Comparison of ENCODE assay signal across 30 cellular contexts in genomic region chr3:33790091-33790490, GRCh38. TPM values are rescaled to one million over a fixed set of nuclear protein-coding genes. Genes with fewer than 3 reads are reported as not detected.
DNase-seq lines count a peak whose midpoint lies in the region; ATAC-seq, FAIRE-seq and TF ChIP-seq lines count a peak whose summit lies in the region.
"Had no signal": no experiment of that assay in that cellular context is flagged by ENCODE, and none has a peak within 500 bp of the region (broad histone marks: within the 10 kb centered on the region; RNA-seq: fewer than 3 reads in every experiment).

No MANE protein-coding gene starts in this region.

- no peaks in the 10 kb centered on the region for H3K9me3 Mint-ChIP-seq in MCF 10A (ENCODE audit: unreplicated experiment)
- H3K9me3 Mint-ChIP-seq: CD14-positive monocyte; CD8-positive, alpha-beta memory T cell had no signal

- DNase-seq in mammary epithelial cell: peak; percentile 79
- DNase-seq in MCF 10A (ENCODE audit: unreplicated experiment): no peak
- peak in 1 of 4 experiments; percentile 21 for DNase-seq in K562 (ENCODE audit: extremely low read depth in 1 of 4, low spot score in 3 of 4)
- DNase-seq in iris pigment epithelial cell (ENCODE audit: low read depth): peak; percentile 41
- DNase-seq in SIG-M5 (lab: John Stamatoyannopoulos, UW): no peak
- DNase-seq in hypothalamus (lab: John Stamatoyannopoulos, UW): no peak
- DNase-seq in esophagus muscularis mucosa (ENCODE audit: extremely low spot score): no peak
- DNase-seq: ACHN; BE2C; CD8-positive, alpha-beta memory T cell; DMS 273 treated with DMSO at 0.1 percent for 48 hours; DMS79; EL; GF-D8; Karpas-422; MV-4-11; NCI-H1105; NCI-H1436 treated with DMSO at 0.1 percent for 48 hours; NCI-H187 treated with DMSO at 0.1 percent for 48 hours; NCI-H446; NCI-H524 treated with DMSO at 0.1 percent for 48 hours; NCI-H774; SK-N-SH had no signal

- no peak overlapping the region for H3K27ac Mint-ChIP-seq in MCF 10A (ENCODE audit: low read depth, unreplicated experiment)

- peaks cover 20% of the 10 kb centered on the region for H3K4me1 Mint-ChIP-seq in MCF 10A (ENCODE audit: insufficient read depth, unreplicated experiment)

- no TSS peak for BruUV-seq in mammary epithelial cell (replicated peaks; lab: Mats Ljungman, UMichigan)
- BruUV-seq in MCF 10A (replicated peaks; lab: Mats Ljungman, UMichigan): no TSS peak
- BruUV-seq in K562 (replicated peaks; lab: Mats Ljungman, UMichigan): no TSS peak

- peaks cover 19% of the 10 kb centered on the region for H3K79me2 ChIP-seq in mammary epithelial cell (ENCODE audit: insufficient read depth, low read length)
- no peaks in the 10 kb centered on the region for H3K79me2 ChIP-seq in K562 (ENCODE audit: control insufficient read depth, insufficient read depth, low read length)

- TF ChIP-seq EP300 in K562 (IDR thresholded peaks at IDR 0.05; ENCODE audit: low read length) (no peak), esophagus muscularis mucosa (IDR thresholded peaks at IDR 0.05) (no peak)

- TF ChIP-seq POLR2A in K562 (conservative IDR thresholded peaks at IDR 0.05): no peak
- no peak for TF ChIP-seq POLR2A in esophagus muscularis mucosa (IDR thresholded peaks at IDR 0.05; ENCODE audit: low read depth)

- H3K27ac ChIP-seq in mammary epithelial cell (ENCODE audit: insufficient read depth, low read depth, low read length): peak overlapping the region; percentile 33
- no peak overlapping the region for H3K27ac ChIP-seq in K562 (ENCODE audit: extremely low read depth, low read depth, low read length)
- H3K27ac ChIP-seq in esophagus muscularis mucosa (replicated peaks in 1 of 4): no peak overlapping the region
- H3K27ac ChIP-seq: 22Rv1 had no signal

- H3K9me3 ChIP-seq in mammary epithelial cell (replicated peaks; ENCODE audit: insufficient read depth, low read length) (no peaks in the 10 kb centered on the region), K562 (replicated peaks; ENCODE audit: control insufficient read depth, insufficient read depth, low read depth, low read length) (0 out of 2 replicates have a peak, but pooled peaks cover 2% of the 10 kb centered on the region), esophagus muscularis mucosa (no peaks in the 10 kb centered on the region)
- H3K9me3 ChIP-seq: BE2C, SK-N-SH had no signal

- H3K27me3 ChIP-seq in mammary epithelial cell (ENCODE audit: insufficient read depth, low read length) (no peaks in the 10 kb centered on the region), K562 (ENCODE audit: control insufficient read depth in 2 of 2, insufficient read depth in 2 of 2, low read length in 2 of 2) (no peaks in the 10 kb centered on the region), esophagus muscularis mucosa (no peaks in the 10 kb centered on the region)
- H3K27me3 ChIP-seq: BE2C had no signal

- intact Hi-C loops in mammary epithelial cell (cut with micrococcal nuclease): loop anchor here (5.0 kb wide), 1 partner anchor 843 kb away; no protein-coding TSS in a partner anchor
- intact Hi-C loops in MCF 10A (cut with micrococcal nuclease): no loop called here
- intact Hi-C loops in K562 (cut with micrococcal nuclease): loop anchor here (10.0 kb wide), 2 partner anchors 145 to 675 kb away; partner anchors contain the start of gene CRTAP
- intact Hi-C loops in esophagus muscularis mucosa (cut with DNase I): no loop called here

- dilution Hi-C loops in mammary epithelial cell (cut with HindIII; ENCODE audit: low sequenced_read_pairs): loop anchor here (25.0 kb wide), 2 partner anchors 153 to 653 kb away; no protein-coding TSS in a partner anchor

- H3K4me1 ChIP-seq in mammary epithelial cell (ENCODE audit: insufficient read depth, low read length) (peaks cover 31% of the 10 kb centered on the region), K562 (replicated peaks in 1 of 2; ENCODE audit: control insufficient read depth in 2 of 2, insufficient read depth in 2 of 2, low read length in 2 of 2) (peaks cover 11 to 38% of the 10 kb centered on the region in 2 experiments), esophagus muscularis mucosa (peaks cover 0 to 6% (median 4%) of the 10 kb centered on the region in 4 donors)
- H3K4me1 ChIP-seq: BE2C had no signal

- H4K20me1 ChIP-seq in mammary epithelial cell (ENCODE audit: insufficient read depth, low read length): no peaks in the 10 kb centered on the region
- H4K20me1 ChIP-seq in K562 (replicated peaks; ENCODE audit: control insufficient read depth, insufficient read depth, low read length): no peaks in the 10 kb centered on the region

- no peak for TF ChIP-seq RAD21 in K562 (CRISPR knock-in tag; conservative IDR thresholded peaks at IDR 0.05 in 1 of 2, IDR thresholded peaks at IDR 0.05 in 1 of 2)

- no peak for FAIRE-seq in K562 (lab: Jason Lieb, UNC)
- FAIRE-seq: GM12891, GM19239, H1 had no signal

- peaks cover 7% of the 10 kb centered on the region for H3K36me3 Mint-ChIP-seq in MCF 10A (ENCODE audit: insufficient read depth, unreplicated experiment)
- H3K36me3 Mint-ChIP-seq: CD14-positive monocyte; CD8-positive, alpha-beta memory T cell had no signal

- in situ Hi-C loops in mammary epithelial cell (cut with MboI; ENCODE audit: low sequenced_read_pairs in 2 of 2) (loop anchor here in 1 of 2 donors (25.0 kb wide), 1 partner anchor 353 kb away; the partner anchor contains the start of gene UBP1), K562 (cut with MboI) (no loop called here)

- POLR2A ChIA-PET in MCF 10A (lab: Yijun Ruan, JAX) (interaction anchor here (0.6 to 3.6 kb wide), 4 partner anchors 9 to 262 kb away, joined by 3 to 32 read pairs (median 8); partner anchors contain the start of gene PDCD6IP), K562 (lab: Yijun Ruan, JAX) (interaction anchor here (0.6 to 2.8 kb wide), 6 partner anchors 9 to 351 kb away, joined by 3 to 13 read pairs (median 8); partner anchors contain the start of gene PDCD6IP)

- H3K9ac ChIP-seq in mammary epithelial cell (ENCODE audit: insufficient read depth, low read length) (no peak overlapping the region), K562 (ENCODE audit: insufficient read depth in 1 of 2, low read depth in 2 of 2, low read length in 2 of 2) (no peak overlapping the region)
- H3K9ac ChIP-seq: SK-N-SH had no signal

- ATAC-seq in K562 (no peak), HG02870 (IDR thresholded peaks at IDR 0.05; ENCODE audit: unreplicated experiment) (no peak)
- ATAC-seq: Panc1 had no signal

- H3K9me1 ChIP-seq in K562 (ENCODE audit: control insufficient read depth, insufficient read depth, low read length): no peaks in the 10 kb centered on the region

- H2AFZ ChIP-seq in mammary epithelial cell (ENCODE audit: low read depth, low read length) (no peak overlapping the region), K562 (ENCODE audit: low read depth, low read length) (no peak overlapping the region)

- no peak overlapping the region for H3K4me3 Mint-ChIP-seq in MCF 10A (ENCODE audit: unreplicated experiment)
- H3K4me3 Mint-ChIP-seq: CD14-positive monocyte; CD8-positive, alpha-beta memory T cell had no signal

- TF ChIP-seq CTCF in mammary epithelial cell (conservative IDR thresholded peaks at IDR 0.05 in 1 of 2, IDR thresholded peaks at IDR 0.05 in 1 of 2; ENCODE audit: extremely low read depth in 1 of 2, insufficient read depth in 1 of 2, low read depth in 1 of 2, low read length in 2 of 2) (no peak), MCF 10A (IDR thresholded peaks at IDR 0.05; ENCODE audit: unreplicated experiment) (no peak), K562 (IDR thresholded peaks at IDR 0.05 in 2 of 3, conservative IDR thresholded peaks at IDR 0.05 in 1 of 3; ENCODE audit: insufficient read depth in 2 of 3, low read depth in 1 of 3, low read length in 3 of 3) (no peak), esophagus muscularis mucosa (IDR thresholded peaks at IDR 0.05) (no peak)

- peak overlapping the region; percentile 51 for H3K4me2 ChIP-seq in mammary epithelial cell (ENCODE audit: insufficient read depth, low read depth, low read length)
- no peak overlapping the region for H3K4me2 ChIP-seq in K562 (ENCODE audit: insufficient read depth, low read length)
- H3K4me2 ChIP-seq: SK-N-SH had no signal

- WGBS in mammary epithelial cell (ENCODE audit: low coverage, missing lambda C conversion rate): 69% methylated on average over 3 of the region's 3 CpGs
- 79% methylated on average over 3 of the region's 3 CpGs for WGBS in K562 (ENCODE audit: insufficient coverage, low coverage, missing lambda C conversion rate)
- 89% methylated on average over 3 of the region's 3 CpGs for WGBS in esophagus muscularis mucosa

- no peaks in the 10 kb centered on the region for H3K27me3 Mint-ChIP-seq in MCF 10A (ENCODE audit: insufficient read depth, unreplicated experiment)

- CTCF ChIA-PET in mammary epithelial cell (lab: Charles Lee; ENCODE audit: low non-redundant PET): no interaction called here
- CTCF ChIA-PET in MCF 10A (lab: Yijun Ruan, JAX): interaction anchor here (1.4 to 6.5 kb wide), 2 partner anchors 14 to 155 kb away, joined by 3 to 121 read pairs; no protein-coding TSS in a partner anchor
- CTCF ChIA-PET in K562 (lab: Yijun Ruan, JAX; ENCODE audit: low intra/inter-chr PET ratio): interaction anchor here (0.7 kb wide), 1 partner anchor 154 kb away, joined by 3 read pairs; no protein-coding TSS in a partner anchor

- no peak overlapping the region for H3K4me3 ChIP-seq in mammary epithelial cell (replicated peaks in 1 of 3; ENCODE audit: insufficient read depth in 1 of 3, low read depth in 2 of 3, low read length in 3 of 3)
- no peak overlapping the region for H3K4me3 ChIP-seq in K562
- no peak overlapping the region for H3K4me3 ChIP-seq in esophagus muscularis mucosa

- no peaks in the 10 kb centered on the region for H3K36me3 ChIP-seq in mammary epithelial cell (ENCODE audit: insufficient read depth, low read length)
- no peaks in the 10 kb centered on the region for H3K36me3 ChIP-seq in K562 (ENCODE audit: control insufficient read depth, insufficient read depth, low read length)
- no peaks in the 10 kb centered on the region for H3K36me3 ChIP-seq in esophagus muscularis mucosa
- H3K36me3 ChIP-seq: BE2C had no signal

RNA-seq across cellular contexts. Expression of gene PDCD6IP, which starts 8.3 kb away (rescaled TPM):
- total RNA-seq in mammary epithelial cell (100 to 1,000 TPM; 264 to 276 TPM), MCF 10A (2022) (286 and 304 TPM in 2 replicates), K562 (2014; rRNA removed) (118 and 141 TPM in 2 replicates), K562 (2014; rRNA removed; fragmentation: Illumina TruSeq; extraction: Trizol) (163 and 187 TPM in 2 replicates), K562 (2015; rRNA removed; fragmentation: Illumina TruSeq; extraction: Trizol) (158 and 168 TPM in 2 replicates), K562 (2021) (265 and 302 TPM in 2 replicates), esophagus muscularis mucosa (100 to 1,000 TPM in 3 of 4 donors, 10 to 100 TPM in 1; 88.0 to 192 (median 145) TPM)
- polyA plus RNA-seq in mammary epithelial cell (76.2 TPM), K562 (2011; rRNA removed) (275 and 299 TPM in 2 replicates), K562 (2014; fragmentation: Illumina TruSeq; extraction: Trizol) (90.9 and 107 TPM in 2 replicates), K562 (2014; fragmentation: Nextera tagmentation; extraction: Ambion mirVana) (10 to 100 TPM; 40.2 to 57.6 TPM), K562 (2014; rRNA removed) (90.5 and 122 TPM in 2 replicates)
- polyA minus RNA-seq in mammary epithelial cell: 177 TPM
- 160 and 344 TPM in 2 replicates for total RNA-seq in K562 (2011; cell fraction: chromatin; rRNA removed; ENCODE audit: low replicate concordance)
- 122 and 124 TPM in 2 replicates for total RNA-seq in K562 (2011; cell fraction: nucleolus; rRNA removed)
- 160 and 236 TPM in 2 replicates for total RNA-seq in K562 (2011; cell fraction: nucleoplasm; rRNA removed)
- 109 and 253 TPM in 2 replicates for polyA plus RNA-seq in K562 (2011; cell fraction: cytosol; rRNA removed)
- 419 and 457 TPM in 2 replicates for polyA plus RNA-seq in K562 (2011; cell fraction: nucleus; rRNA removed)
- polyA plus RNA-seq in K562 (2012): 121 and 225 TPM in 2 replicates
- polyA minus RNA-seq in K562 (2011; rRNA and poly(A)+ RNA removed): 221 and 245 TPM in 2 replicates
- 240 and 262 TPM in 2 replicates for polyA minus RNA-seq in K562 (2011; cell fraction: cytosol; rRNA and poly(A)+ RNA removed)
- polyA minus RNA-seq in K562 (2011; cell fraction: nucleus; rRNA and poly(A)+ RNA removed): 269 and 348 TPM in 2 replicates

Comparison
In these comparisons a context has a peak if more than half of its experiments do, and no peak if none do; other contexts are left out.
1. DNase-seq: peak in mammary epithelial cell (single experiment) and iris pigment epithelial cell (single experiment); none in MCF 10A (single experiment), SIG-M5 (single experiment), hypothalamus (0 of 51) and esophagus muscularis mucosa (single experiment).
2. intact Hi-C loops: an anchor here in mammary epithelial cell (5.0 kb wide) and K562 (10.0 kb wide); none called in MCF 10A and esophagus muscularis mucosa.